Comparison of ENCODE assay signal across 8 cellular contexts in genomic region chr10:131310054-131310903, GRCh38.
DNase-seq lines count a peak whose midpoint lies in the region; ATAC-seq and TF ChIP-seq lines count a peak whose summit lies in the region.

No MANE protein-coding gene starts in this region.

- no peaks in the 10 kb centered on the region for H3K36me3 ChIP-seq in SU-DHL-6 (ENCODE audit: low read length)
- no peaks in the 10 kb centered on the region for H3K36me3 ChIP-seq in iPS-15b (ENCODE audit: control insufficient read depth, insufficient read depth, low read length)
- no peaks in the 10 kb centered on the region for H3K36me3 ChIP-seq in brain microvascular endothelial cell (replicated peaks)

- H3K27ac ChIP-seq in SU-DHL-6 (ENCODE audit: low read depth, low read length): no peak overlapping the region
- no peak overlapping the region for H3K27ac ChIP-seq in brain microvascular endothelial cell

- no peaks in the 10 kb centered on the region for H4K20me1 ChIP-seq in SU-DHL-6 (ENCODE audit: low read depth, low read length)

- TF ChIP-seq CTCF in SU-DHL-6 (IDR thresholded peaks at IDR 0.05; ENCODE audit: insufficient read depth, low read length, poor library complexity, severe bottlenecking): peak; percentile 15
- no peak for TF ChIP-seq CTCF in brain microvascular endothelial cell (IDR thresholded peaks at IDR 0.05; ENCODE audit: low read depth, low read length, missing control alignments)

- no peaks in the 10 kb centered on the region for H3K36me3 Mint-ChIP-seq in stimulated activated naive CD8-positive, alpha-beta T cell treated with anti-CD3 and anti-CD28 coated beads, Interleukin-15, Interleukin-2, amounts not matched to agents 100 ng/mL and 50 ng/mL, for 24 hours (ENCODE audit: low read depth)

- no peaks in the 10 kb centered on the region for H3K27me3 ChIP-seq in SU-DHL-6 (ENCODE audit: low read length)
- H3K27me3 ChIP-seq in iPS-15b (ENCODE audit: control insufficient read depth, insufficient read depth, low read length): peaks cover 15% of the 10 kb centered on the region
- peaks cover 11% of the 10 kb centered on the region for H3K27me3 ChIP-seq in brain microvascular endothelial cell (replicated peaks)

- no peak overlapping the region for H2AFZ ChIP-seq in SU-DHL-6 (ENCODE audit: low read depth, low read length, severe bottlenecking)

- peaks cover 56% of the 10 kb centered on the region for H3K27me3 Mint-ChIP-seq in stimulated activated naive CD8-positive, alpha-beta T cell treated with anti-CD3 and anti-CD28 coated beads, Interleukin-15, Interleukin-2, amounts not matched to agents 100 ng/mL and 50 ng/mL, for 24 hours

- no peak overlapping the region for H3K27ac Mint-ChIP-seq in stimulated activated naive CD8-positive, alpha-beta T cell treated with anti-CD3 and anti-CD28 coated beads, Interleukin-15, Interleukin-2, amounts not matched to agents 100 ng/mL and 50 ng/mL, for 24 hours

- H3K9me3 Mint-ChIP-seq in stimulated activated naive CD8-positive, alpha-beta T cell treated with anti-CD3 and anti-CD28 coated beads, Interleukin-15, Interleukin-2, amounts not matched to agents 100 ng/mL and 50 ng/mL, for 24 hours: no peaks in the 10 kb centered on the region

- no peaks in the 10 kb centered on the region for H3F3A ChIP-seq in SU-DHL-6 (ENCODE audit: insufficient read depth)

- H3K9me3 ChIP-seq in SU-DHL-6 (ENCODE audit: insufficient read depth, low read length): no peaks in the 10 kb centered on the region
- no peaks in the 10 kb centered on the region for H3K9me3 ChIP-seq in iPS-15b (ENCODE audit: control insufficient read depth, insufficient read depth, low read length)

- H3K9ac ChIP-seq in SU-DHL-6 (ENCODE audit: low read length) (no peak overlapping the region), iPS-15b (ENCODE audit: low read depth, low read length) (no peak overlapping the region)

- H3K4me3 ChIP-seq in SU-DHL-6 (ENCODE audit: insufficient read depth, low read length, poor library complexity, severe bottlenecking): no peak overlapping the region
- peak overlapping the region; percentile 62 for H3K4me3 ChIP-seq in iPS-15b (ENCODE audit: low read depth, low read length)
- no peak overlapping the region for H3K4me3 ChIP-seq in brain microvascular endothelial cell (ENCODE audit: low read depth, low read length)

- no peaks in the 10 kb centered on the region for H3K9me2 ChIP-seq in SU-DHL-6 (replicated peaks; ENCODE audit: insufficient read depth, low read length)

- H3K4me3 Mint-ChIP-seq in stimulated activated naive CD8-positive, alpha-beta T cell treated with anti-CD3 and anti-CD28 coated beads, Interleukin-15, Interleukin-2, amounts not matched to agents 100 ng/mL and 50 ng/mL, for 24 hours: peak overlapping the region; percentile 4

- H3K79me2 ChIP-seq in SU-DHL-6 (ENCODE audit: insufficient read depth, low read length): no peaks in the 10 kb centered on the region

- no peak overlapping the region for H3K4me2 ChIP-seq in SU-DHL-6 (ENCODE audit: low read depth, low read length, poor library complexity, severe bottlenecking)

- peaks cover 3% of the 10 kb centered on the region for H3K4me1 Mint-ChIP-seq in stimulated activated naive CD8-positive, alpha-beta T cell treated with anti-CD3 and anti-CD28 coated beads, Interleukin-15, Interleukin-2, amounts not matched to agents 100 ng/mL and 50 ng/mL, for 24 hours (ENCODE audit: low read depth)

- in situ Hi-C loops in brain microvascular endothelial cell (cut with HindIII; ENCODE audit: low pct_ligation_motif_present, low sequenced_read_pairs): no loop called here

- H3K4me1 ChIP-seq in iPS-15b (ENCODE audit: control insufficient read depth, insufficient read depth, low read length): peaks cover 4% of the 10 kb centered on the region

- no peak for ATAC-seq in stimulated activated naive CD8-positive, alpha-beta T cell treated with anti-CD3 and anti-CD28 coated beads, Interleukin-15, Interleukin-2, amounts not matched to agents 100 U/mL and 50 U/mL, for 24 hours
- ATAC-seq in HG03457 (IDR thresholded peaks at IDR 0.05; ENCODE audit: unreplicated experiment): no peak

- DNase-seq in stimulated activated naive CD8-positive, alpha-beta T cell treated with anti-CD3 and anti-CD28 coated beads, Interleukin-15, Interleukin-2, amounts not matched to agents 100 U/mL and 50 U/mL, for 24 hours: no peak
- no peak for DNase-seq in iPS-NIHi7 (ENCODE audit: extremely low spot score)
- no peak for DNase-seq in brain microvascular endothelial cell
- DNase-seq in NCI-H2107 treated with DMSO at 0.1 percent for 48 hours (lab: John Stamatoyannopoulos, UW; ENCODE audit: unreplicated experiment): no peak
